In genomic region chr12:75389706-75390105, GRCh38 we compare ENCODE assay signal across 9 cellular contexts. TPM values are rescaled to one million over a fixed set of nuclear protein-coding genes. Genes with fewer than 3 reads are reported as not detected.
A peak's percentile ranks its signal among the peaks of the same experiment; 100 is the strongest.
DNase-seq lines count a peak whose midpoint lies in the region; ATAC-seq and TF ChIP-seq lines count a peak whose summit lies in the region.
"Had no signal": no experiment of that assay in that cellular context is flagged by ENCODE, and none has a peak within 500 bp of the region (broad histone marks: within the 10 kb centered on the region; RNA-seq: fewer than 3 reads in every experiment).

No MANE protein-coding gene starts in this region.

- H3F3A ChIP-seq in GM23338 (replicated peaks; ENCODE audit: low read depth): no peaks in the 10 kb centered on the region

- H3K4me1 Mint-ChIP-seq in GM23338: peaks cover 20% of the 10 kb centered on the region
- H3K4me1 Mint-ChIP-seq in T-helper 1 cell treated with Interleukin-12 subunit alpha and Interleukin-12 subunit beta and Interleukin-4 antibody, amounts not matched to agents 30 μg/mL and 1 μg/mL, for 36 hours (ENCODE audit: low read depth): peaks cover 23% of the 10 kb centered on the region

- H3K4me2 ChIP-seq in GM23338: no peak overlapping the region

- WGBS in spleen, 5 donors: 17 to 33% (median 26%) methylated on average over 1 of the region's 1 CpG

- no peaks in the 10 kb centered on the region for H3K9me2 ChIP-seq in GM23338 (ENCODE audit: insufficient read depth)

- no peaks in the 10 kb centered on the region for H3K9me3 Mint-ChIP-seq in GM23338
- H3K9me3 Mint-ChIP-seq in T-helper 1 cell treated with Interleukin-12 subunit alpha and Interleukin-12 subunit beta and Interleukin-4 antibody, amounts not matched to agents 30 μg/mL and 1 μg/mL, for 36 hours: no peaks in the 10 kb centered on the region

- peak overlapping the region; percentile 60; the same call in 1 of the 2 replicates for H3K27ac Mint-ChIP-seq in GM23338
- peak overlapping the region; percentile 90 for H3K27ac Mint-ChIP-seq in T-helper 1 cell treated with Interleukin-12 subunit alpha and Interleukin-12 subunit beta and Interleukin-4 antibody, amounts not matched to agents 30 μg/mL and 1 μg/mL, for 36 hours

- H3K79me2 ChIP-seq in GM23338 (replicated peaks; ENCODE audit: insufficient read depth): no peaks in the 10 kb centered on the region

- DNase-seq in GM23338 (ENCODE audit: low spot score): no peak
- peak; percentile 20 for DNase-seq in fibroblast of the aortic adventitia (ENCODE audit: low read depth)
- DNase-seq in spleen: no peak
- no peak for DNase-seq in activated gamma-delta T cell (lab: John Stamatoyannopoulos, UW)
- DNase-seq in SW 1271 (lab: John Stamatoyannopoulos, UW): no peak

- no peak for ATAC-seq in GM23338
- ATAC-seq in GM19035 (IDR thresholded peaks at IDR 0.05; ENCODE audit: unreplicated experiment): no peak
- no peak for ATAC-seq in GM18511 (IDR thresholded peaks at IDR 0.05; ENCODE audit: unreplicated experiment)
- ATAC-seq: left lobe of liver had no signal

- no peak overlapping the region for H2AFZ ChIP-seq in GM23338

- H3K4me3 Mint-ChIP-seq in GM23338: no peak overlapping the region; the same call in 2 of the 3 replicates
- peak overlapping the region; percentile 86 for H3K4me3 Mint-ChIP-seq in T-helper 1 cell treated with Interleukin-12 subunit alpha and Interleukin-12 subunit beta and Interleukin-4 antibody, amounts not matched to agents 30 μg/mL and 1 μg/mL, for 36 hours

- TF ChIP-seq POLR2A in spleen (IDR thresholded peaks at IDR 0.05): no peak

- H3K36me3 ChIP-seq in GM23338 (ENCODE audit: insufficient read depth) (no peaks in the 10 kb centered on the region), spleen (no peaks in the 10 kb centered on the region)

- H4K20me1 ChIP-seq in GM23338 (replicated peaks; ENCODE audit: insufficient read depth): no peaks in the 10 kb centered on the region

- peaks cover 0 to 7% (median 2%) of the 10 kb centered on the region in 8 donors for H3K9me3 ChIP-seq in spleen

- H3K27ac ChIP-seq in GM23338 (ENCODE audit: low read depth) (no peak overlapping the region), spleen (peak overlapping the region; percentile 73 to 96 (median 93))

- H3K27me3 ChIP-seq in GM23338 (ENCODE audit: insufficient read depth): no peaks in the 10 kb centered on the region
- H3K27me3 ChIP-seq in spleen (replicated peaks in 1 of 7): no peaks in the 10 kb centered on the region

- H3K36me3 Mint-ChIP-seq in GM23338 (ENCODE audit: low read depth): no peaks in the 10 kb centered on the region
- peaks cover 2% of the 10 kb centered on the region for H3K36me3 Mint-ChIP-seq in T-helper 1 cell treated with Interleukin-12 subunit alpha and Interleukin-12 subunit beta and Interleukin-4 antibody, amounts not matched to agents 30 μg/mL and 1 μg/mL, for 36 hours (ENCODE audit: low read depth)

- intact Hi-C loops in spleen (cut with DNase I; ENCODE audit: low total_unique reads): loop anchor here (5.0 kb wide), 1 partner anchor 118 kb away; no protein-coding TSS in a partner anchor

- H3K4me3 ChIP-seq in GM23338 (no peak overlapping the region), fibroblast of the aortic adventitia (ENCODE audit: low read depth, low read length) (peak overlapping the region; percentile 64), spleen (peak overlapping the region in 5 of 8 donors; percentile 43 to 75 (median 53))

- H3K27me3 Mint-ChIP-seq in GM23338 (ENCODE audit: insufficient read depth, low read depth, poor library complexity): peaks cover 4% of the 10 kb centered on the region
- no peaks in the 10 kb centered on the region for H3K27me3 Mint-ChIP-seq in T-helper 1 cell treated with Interleukin-12 subunit alpha and Interleukin-12 subunit beta and Interleukin-4 antibody, amounts not matched to agents 30 μg/mL and 1 μg/mL, for 36 hours (ENCODE audit: low read depth)

- H3K4me1 ChIP-seq in GM23338 (ENCODE audit: insufficient read depth): peaks cover 11% of the 10 kb centered on the region; the same call in 1 of the 2 replicates
- peaks cover 21 to 36% (median 33%) of the 10 kb centered on the region in 6 donors for H3K4me1 ChIP-seq in spleen

- TF ChIP-seq CTCF in GM23338 (conservative IDR thresholded peaks at IDR 0.05; ENCODE audit: low read depth in 2 of 2): no peak
- TF ChIP-seq CTCF in fibroblast of the aortic adventitia (IDR thresholded peaks at IDR 0.05; ENCODE audit: insufficient read depth, low read length): no peak
- TF ChIP-seq CTCF in spleen (IDR thresholded peaks at IDR 0.05 in 8 of 11, conservative IDR thresholded peaks at IDR 0.05 in 3 of 11): no peak

TF ChIP-seq in GM23338, 12 proteins besides CTCF, POLR2A, EP300 and RAD21 (continues in another document):
- no peak for TF ChIP-seq EZH2phosphoT487 (IDR thresholded peaks at IDR 0.05; ENCODE audit: unreplicated experiment)
- TF ChIP-seq STAT1 (IDR thresholded peaks at IDR 0.05; ENCODE audit: unreplicated experiment): no peak
- no peak for TF ChIP-seq ZNF331 (CRISPR knock-in tag; IDR thresholded peaks at IDR 0.05; ENCODE audit: low read depth)
- no peak for TF ChIP-seq REST (IDR thresholded peaks at IDR 0.05; ENCODE audit: unreplicated experiment)
- TF ChIP-seq JUNB (IDR thresholded peaks at IDR 0.05; ENCODE audit: unreplicated experiment): no peak
- TF ChIP-seq EZH2 (IDR thresholded peaks at IDR 0.05; ENCODE audit: low read depth, unreplicated experiment): no peak
- TF ChIP-seq CREB1 (CRISPR knock-in tag; IDR thresholded peaks at IDR 0.05; ENCODE audit: low read depth): no peak
- TF ChIP-seq ETS1 (IDR thresholded peaks at IDR 0.05): no peak

RNA-seq across cellular contexts. Expression of gene GLIPR1L2, which starts 1.2 kb away (rescaled TPM):
- total RNA-seq in GM23338 (2014; rRNA removed; shearing (Covaris generic)): not detected in 2 replicates
- polyA plus RNA-seq in GM23338 (2016; fragmentation: Nextera tagmentation; extraction: Ambion mirVana) (0.08 and 0.12 TPM in 2 replicates), spleen (under 1 TPM; 0.07 to 0.77 (median 0.42) TPM)
- total RNA-seq in fibroblast of the aortic adventitia (ENCODE audit: low replicate concordance) (0.72 and 1.1 TPM in 2 replicates), spleen (1 to 10 TPM in 4 of 7 donors, under 1 TPM in 2, not detected in 1; 0.44 to 3.2 (median 1.1) TPM)

RNA-seq across cellular contexts. Expression of gene GLIPR1L1, which starts 55.2 kb away (rescaled TPM):
- total RNA-seq in GM23338 (2014; rRNA removed; shearing (Covaris generic)): not detected in 2 replicates
- polyA plus RNA-seq in GM23338 (2016; fragmentation: Nextera tagmentation; extraction: Ambion mirVana): 3.1 and 4.4 TPM in 2 replicates
- total RNA-seq in fibroblast of the aortic adventitia (ENCODE audit: low replicate concordance): not detected in 2 replicates
- total RNA-seq in spleen: not detected
- polyA plus RNA-seq in spleen: not detected
- total RNA-seq: left lobe of liver had no signal

RNA-seq across cellular contexts. Expression of gene CAPS2, which starts 59.6 kb away (rescaled TPM):
- total RNA-seq in GM23338 (2014; rRNA removed; shearing (Covaris generic)): 4.1 and 7.4 TPM in 2 replicates
- polyA plus RNA-seq in GM23338 (2016; fragmentation: Nextera tagmentation; extraction: Ambion mirVana): 2.2 and 2.9 TPM in 2 replicates
- 12.9 and 18.1 TPM in 2 replicates for total RNA-seq in fibroblast of the aortic adventitia (ENCODE audit: low replicate concordance)
- 10 to 100 TPM; 12.8 to 29.6 (median 18.2) TPM for total RNA-seq in spleen
- 1 to 10 TPM; 1.5 to 7.3 (median 4.5) TPM for polyA plus RNA-seq in spleen
